ENCODE assay signal across 22 cellular contexts in the genomic region with DNA sequence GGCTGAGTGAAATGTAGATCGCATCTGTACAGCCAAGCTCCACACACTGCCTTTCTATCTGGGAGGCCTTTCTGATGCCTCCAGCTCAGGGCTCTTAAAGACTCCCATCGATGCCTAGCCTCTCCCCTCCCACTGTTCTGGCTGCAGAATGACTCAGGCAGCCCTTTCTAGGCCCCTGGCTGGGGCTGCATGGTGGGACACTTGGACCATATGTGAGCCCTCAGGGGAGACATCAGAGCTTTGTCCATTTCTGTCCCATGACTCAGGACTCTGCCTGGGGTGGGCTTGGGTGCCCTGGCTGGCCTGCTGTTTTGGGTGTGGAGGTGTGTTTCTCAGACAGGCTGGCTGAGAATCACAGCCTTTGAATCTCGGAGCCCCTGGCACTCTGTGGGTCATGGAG.
"Had no signal": no experiment of that assay in that cellular context is flagged by ENCODE, and none has a peak within 500 bp of the region (broad histone marks: within the 10 kb centered on the region; RNA-seq: fewer than 3 reads in every experiment).

No MANE protein-coding gene starts in this region.

- H3K4me3 Mint-ChIP-seq: endodermal cell; natural killer cell; neural progenitor cell; stimulated activated naive B cell treated with anti-CD40 and anti-IgM and Interleukin-4, amounts not matched to agents 10 μg/mL and 1 μg/mL and 100 μg/mL, for 72 hours; stimulated activated naive CD8-positive, alpha-beta T cell treated with anti-CD3 and anti-CD28 coated beads, Interleukin-15, amount 100 ng/mL, for 72 hours had no signal

- DNase-seq: colonic mucosa; effector CD4-positive, alpha-beta T cell; endodermal cell; erythroblast; foreskin keratinocyte; head of caudate nucleus; hippocampal formation; kidney glomerular epithelial cell; mucosa of descending colon; natural killer cell; psoas muscle; retina; right lobe of liver; stimulated activated CD4-positive, alpha-beta T cell treated with anti-CD3 and anti-CD28 coated beads, Interleukin-2, amount 100 ng/mL, for 24 hours; stimulated activated CD4-positive, alpha-beta T cell treated with anti-CD3 and anti-CD28 coated beads, Interleukin-4, amount 100 ng/mL, for 4 hours; stimulated activated naive B cell treated with anti-CD40 and anti-IgM and Interleukin-4, amounts not matched to agents 10 μg/mL and 1 μg/mL and 100 μg/mL, for 72 hours; stimulated activated naive CD8-positive, alpha-beta T cell treated with anti-CD3 and anti-CD28 coated beads, Interleukin-15, amount 100 ng/mL, for 72 hours; testis; upper lobe of right lung had no signal

- H3K4me1 Mint-ChIP-seq: natural killer cell; stimulated activated naive B cell treated with anti-CD40 and anti-IgM and Interleukin-4, amounts not matched to agents 10 μg/mL and 1 μg/mL and 100 μg/mL, for 72 hours; stimulated activated naive CD8-positive, alpha-beta T cell treated with anti-CD3 and anti-CD28 coated beads, Interleukin-15, amount 100 ng/mL, for 72 hours had no signal

- H3K9me3 ChIP-seq: colonic mucosa, mucosa of descending colon, psoas muscle, right lobe of liver, testis, tibial nerve, upper lobe of right lung, vagina had no signal

- H3K27me3 ChIP-seq: colonic mucosa, neural progenitor cell, right lobe of liver, testis, tibial nerve, upper lobe of right lung, vagina had no signal

- H3K4me2 ChIP-seq: neural progenitor cell had no signal

- H3K9me3 Mint-ChIP-seq: endodermal cell; stimulated activated naive CD8-positive, alpha-beta T cell treated with anti-CD3 and anti-CD28 coated beads, Interleukin-15, amount 100 ng/mL, for 72 hours had no signal

- ATAC-seq: foreskin keratinocyte; mucosa of descending colon; natural killer cell; psoas muscle; right lobe of liver; stimulated activated naive B cell treated with anti-CD40 and anti-IgM and Interleukin-4, amounts not matched to agents 10 μg/mL and 1 μg/mL and 100 μg/mL, for 72 hours; stimulated activated naive CD8-positive, alpha-beta T cell treated with anti-CD3 and anti-CD28 coated beads, Interleukin-15, amount 100 ng/mL, for 72 hours; upper lobe of right lung had no signal

- H3K4me1 ChIP-seq: colonic mucosa, foreskin keratinocyte, neural progenitor cell, psoas muscle, right lobe of liver, testis, tibial nerve, upper lobe of right lung, vagina had no signal

- H3K27ac ChIP-seq: colonic mucosa, foreskin keratinocyte, neural progenitor cell, psoas muscle, right lobe of liver, testis, tibial nerve, upper lobe of right lung, vagina had no signal

- H2AFZ ChIP-seq: neural progenitor cell had no signal

- H3K27ac Mint-ChIP-seq: endodermal cell; natural killer cell; neural progenitor cell; stimulated activated naive B cell treated with anti-CD40 and anti-IgM and Interleukin-4, amounts not matched to agents 10 μg/mL and 1 μg/mL and 100 μg/mL, for 72 hours; stimulated activated naive CD8-positive, alpha-beta T cell treated with anti-CD3 and anti-CD28 coated beads, Interleukin-15, amount 100 ng/mL, for 72 hours had no signal

- H3K36me3 ChIP-seq: colonic mucosa, neural progenitor cell, right lobe of liver, tibial nerve, upper lobe of right lung, vagina had no signal

- H3K4me3 ChIP-seq: colonic mucosa, mucosa of descending colon, neural progenitor cell, psoas muscle, right lobe of liver, testis, tibial nerve, upper lobe of right lung, vagina had no signal

- H3K36me3 Mint-ChIP-seq: natural killer cell; neural progenitor cell; stimulated activated naive B cell treated with anti-CD40 and anti-IgM and Interleukin-4, amounts not matched to agents 10 μg/mL and 1 μg/mL and 100 μg/mL, for 72 hours had no signal
